ENCODE assay signal across 17 cellular contexts in genomic region chr11:128678017-128678416, GRCh38. TPM values are rescaled to one million over a fixed set of nuclear protein-coding genes. Genes with fewer than 3 reads are reported as not detected.
"Had no signal": no experiment of that assay in that cellular context is flagged by ENCODE, and none has a peak within 500 bp of the region (broad histone marks: within the 10 kb centered on the region; RNA-seq: fewer than 3 reads in every experiment).

No MANE protein-coding gene starts in this region.

- H3K4me3 Mint-ChIP-seq: activated T-cell treated with anti-CD3 and anti-CD28 coated beads, Interleukin-2, amount 50 U/mL, for 24 hours; nephron had no signal

- ATAC-seq: left ventricle myocardium superior, right cardiac atrium had no signal

- H3K27ac Mint-ChIP-seq: activated T-cell treated with anti-CD3 and anti-CD28 coated beads, Interleukin-2, amount 50 U/mL, for 24 hours; nephron; progenitor cell of endocrine pancreas had no signal

- H3K4me1 ChIP-seq: transverse colon had no signal

- H3K4me1 Mint-ChIP-seq: nephron had no signal

- H3K27ac ChIP-seq: skin epidermis, transverse colon, WERI-Rb-1 had no signal

- H3K36me3 ChIP-seq: transverse colon, WERI-Rb-1 had no signal

- H3K9me3 Mint-ChIP-seq: activated T-cell treated with anti-CD3 and anti-CD28 coated beads, Interleukin-2, amount 50 U/mL, for 24 hours had no signal

- DNase-seq: activated CD4-positive, alpha-beta T cell treated with anti-CD3 and anti-CD28 coated beads, Interleukin-2, amount 50 U/mL, for 48 hours; activated effector memory CD4-positive, alpha-beta T cell treated with Interleukin-2 at 50 U/mL for 16 hours; activated naive CD4-positive, alpha-beta T cell treated with anti-CD3 and anti-CD28 coated beads, Interleukin-2, amount 50 U/mL, for 16 hours; activated T-cell treated with anti-CD3 and anti-CD28 coated beads, Interleukin-2, amount 50 U/mL, for 24 hours; hippocampal formation; left ventricle myocardium superior; mesenchymal stem cell; nucleus accumbens; right cardiac atrium; stimulated activated CD4-positive, alpha-beta T cell treated with anti-CD3 and anti-CD28 coated beads, Interleukin-4, amount 100 ng/mL, for 4 hours; stimulated activated CD8-positive, alpha-beta memory T cell treated with anti-CD3 and anti-CD28 coated beads, Interleukin-4, amount 100 ng/mL, for 48 hours; stimulated activated naive CD4-positive, alpha-beta T cell treated with Interleukin-2 at 50 U/mL for 16 hours; transverse colon; WERI-Rb-1 had no signal

- H3K9me3 ChIP-seq: transverse colon had no signal

- H3K4me3 ChIP-seq: skin epidermis, transverse colon had no signal

RNA-seq across cellular contexts. Expression of gene FLI1, which starts 15.9 kb away (rescaled TPM):
- total RNA-seq: progenitor cell of endocrine pancreas had no signal
